Comparison of ENCODE assay signal across 28 cellular contexts in genomic region chr10:2866569-2866968, GRCh38.
"Had no signal": no experiment of that assay in that cellular context is flagged by ENCODE, and none has a peak within 500 bp of the region (broad histone marks: within the 10 kb centered on the region; RNA-seq: fewer than 3 reads in every experiment).

No MANE protein-coding gene starts in this region.

- ATAC-seq: heart right ventricle; left lobe of liver; natural killer cell; pancreas; sciatic nerve; stimulated activated naive CD8-positive, alpha-beta T cell treated with anti-CD3 and anti-CD28 coated beads, Interleukin-15, amount 100 ng/mL, for 72 hours; upper lobe of right lung had no signal

- DNase-seq: colonic mucosa; effector CD8-positive, alpha-beta T cell; esophagus squamous epithelium; foreskin melanocyte; glutamatergic neuron; heart right ventricle; hippocampal formation; kidney; natural killer cell; occipital lobe; pancreas; stimulated activated CD4-positive, alpha-beta T cell treated with anti-CD3 and anti-CD28 coated beads, Interleukin-12 subunit alpha, Interleukin-12 subunit beta, amount 100 ng/mL, for 4 hours; stimulated activated CD4-positive, alpha-beta T cell treated with anti-CD3 and anti-CD28 coated beads, Interleukin-1b, Interleukin-23, amount 100 ng/mL, for 48 hours; stimulated activated CD4-positive, alpha-beta T cell treated with anti-CD3 and anti-CD28 coated beads, Interleukin-4, amount 100 ng/mL, for 1 hour; stimulated activated CD8-positive, alpha-beta memory T cell treated with anti-CD3 and anti-CD28 coated beads, Interleukin-4, amount 100 ng/mL, for 48 hours; stimulated activated naive CD4-positive, alpha-beta T cell; stimulated activated naive CD8-positive, alpha-beta T cell treated with anti-CD3 and anti-CD28 coated beads, Interleukin-15, amount 100 ng/mL, for 72 hours; transverse colon; upper lobe of right lung; uterus had no signal

- FAIRE-seq: endothelial cell of umbilical vein, kidney, pancreas had no signal

- H3K36me3 ChIP-seq: colonic mucosa, esophagus squamous epithelium, heart right ventricle, pancreas, suprapubic skin, transverse colon, upper lobe of right lung, uterus had no signal

- H3K4me1 Mint-ChIP-seq: memory B cell; natural killer cell; stimulated activated naive CD8-positive, alpha-beta T cell treated with anti-CD3 and anti-CD28 coated beads, Interleukin-15, amount 100 ng/mL, for 72 hours had no signal

- H3K27me3 ChIP-seq: colonic mucosa, suprapubic skin, transverse colon, upper lobe of right lung, uterus had no signal

- H3K9me3 Mint-ChIP-seq: dendritic cell treated with granulocyte-macrophage colony-stimulating factor and Interleukin-4, amounts not matched to agents 40 ng/mL and 50 ng/mL, for 4 days; memory B cell; natural killer cell had no signal

- H3K4me3 Mint-ChIP-seq: dendritic cell treated with granulocyte-macrophage colony-stimulating factor and Interleukin-4, amounts not matched to agents 40 ng/mL and 50 ng/mL, for 4 days; memory B cell; natural killer cell; stimulated activated naive CD8-positive, alpha-beta T cell treated with anti-CD3 and anti-CD28 coated beads, Interleukin-15, amount 100 ng/mL, for 72 hours had no signal

- H3K4me1 ChIP-seq: colonic mucosa, esophagus squamous epithelium, heart right ventricle, pancreas, suprapubic skin, transverse colon, upper lobe of right lung, uterus had no signal

- H3K9me3 ChIP-seq: colonic mucosa, esophagus squamous epithelium, heart right ventricle, pancreas, suprapubic skin, transverse colon, upper lobe of right lung, uterus had no signal

- H3K36me3 Mint-ChIP-seq: memory B cell, natural killer cell had no signal

- H3K27ac ChIP-seq: colonic mucosa, esophagus squamous epithelium, heart right ventricle, pancreas, suprapubic skin, transverse colon, upper lobe of right lung, uterus had no signal

- H3K27ac Mint-ChIP-seq: dendritic cell treated with granulocyte-macrophage colony-stimulating factor and Interleukin-4, amounts not matched to agents 40 ng/mL and 50 ng/mL, for 4 days; memory B cell; natural killer cell; stimulated activated naive CD8-positive, alpha-beta T cell treated with anti-CD3 and anti-CD28 coated beads, Interleukin-15, amount 100 ng/mL, for 72 hours had no signal

- H3K4me2 ChIP-seq: smooth muscle cell had no signal

- H3K4me3 ChIP-seq: colonic mucosa, esophagus squamous epithelium, heart right ventricle, lung, pancreas, smooth muscle cell, suprapubic skin, transverse colon, upper lobe of right lung, uterus had no signal
